In the genomic region with DNA sequence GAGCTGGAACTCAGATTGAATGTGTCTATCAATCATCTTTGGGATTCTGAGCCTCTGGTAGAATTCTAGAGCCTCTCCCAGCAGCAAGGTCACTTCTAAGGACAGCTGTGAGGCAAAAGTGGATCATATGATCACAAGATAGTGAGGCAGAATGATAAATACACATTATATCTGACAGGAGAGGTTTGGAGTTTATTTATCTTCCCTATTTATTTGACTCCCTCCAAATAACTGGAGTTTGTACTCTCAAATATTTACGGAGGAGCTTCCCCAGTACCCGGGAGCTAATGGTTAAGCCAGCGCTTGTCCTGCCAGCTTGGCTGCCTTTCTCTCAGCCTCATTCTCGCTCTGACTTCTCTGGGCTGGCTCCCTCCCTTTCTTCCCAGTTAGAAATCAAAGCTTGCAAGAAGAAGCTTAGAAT, we compare ENCODE assay signal across 15 cellular contexts. TPM values are rescaled to one million over a fixed set of nuclear protein-coding genes. Genes with fewer than 3 reads are reported as not detected.
DNase-seq lines count a peak whose midpoint lies in the region; ATAC-seq and TF ChIP-seq lines count a peak whose summit lies in the region.
"Had no signal": no experiment of that assay in that cellular context is flagged by ENCODE, and none has a peak within 500 bp of the region (broad histone marks: within the 10 kb centered on the region; RNA-seq: fewer than 3 reads in every experiment).

No MANE protein-coding gene starts in this region.

- peak overlapping the region; percentile 73 for H3K4me3 Mint-ChIP-seq in progenitor cell of endocrine pancreas (ENCODE audit: low read depth)
- H3K4me3 Mint-ChIP-seq in activated T-helper 17 cell treated with anti-CD3 and anti-CD28 coated beads, Interleukin-2, amount 50 U/mL, for 72 hours, result no peak overlapping the region
- H3K4me3 Mint-ChIP-seq: activated CD4-positive, alpha-beta T cell treated with anti-CD3 and anti-CD28 coated beads for 36 hours had no signal

- H3K9me3 Mint-ChIP-seq in progenitor cell of endocrine pancreas (ENCODE audit: low read depth), result no peaks in the 10 kb centered on the region
- H3K9me3 Mint-ChIP-seq in activated T-helper 17 cell treated with anti-CD3 and anti-CD28 coated beads, Interleukin-2, amount 50 U/mL, for 72 hours, result no peaks in the 10 kb centered on the region

- H3K36me3 Mint-ChIP-seq in progenitor cell of endocrine pancreas (ENCODE audit: insufficient read depth), result peaks cover 12% of the 10 kb centered on the region
- H3K36me3 Mint-ChIP-seq in activated T-helper 17 cell treated with anti-CD3 and anti-CD28 coated beads, Interleukin-2, amount 50 U/mL, for 72 hours (ENCODE audit: low read depth), result no peaks in the 10 kb centered on the region

- peak overlapping the region; percentile 89 for H3K27ac Mint-ChIP-seq in progenitor cell of endocrine pancreas
- H3K27ac Mint-ChIP-seq in activated T-helper 17 cell treated with anti-CD3 and anti-CD28 coated beads, Interleukin-2, amount 50 U/mL, for 72 hours, result no peak overlapping the region
- H3K27ac Mint-ChIP-seq: activated CD4-positive, alpha-beta T cell treated with anti-CD3 and anti-CD28 coated beads for 36 hours had no signal

- ATAC-seq in activated T-helper 17 cell treated with anti-CD3 and anti-CD28 coated beads, Interleukin-2, amount 50 U/mL, for 72 hours (replicated peaks), result no peak
- ATAC-seq in GM19023 (IDR thresholded peaks at IDR 0.05; ENCODE audit: unreplicated experiment), result no peak
- ATAC-seq in HG03460 (IDR thresholded peaks at IDR 0.05; ENCODE audit: unreplicated experiment), result no peak
- ATAC-seq: activated CD4-positive, alpha-beta T cell treated with anti-CD3 and anti-CD28 coated beads for 36 hours had no signal

- H3K27me3 Mint-ChIP-seq in progenitor cell of endocrine pancreas, result no peaks in the 10 kb centered on the region
- H3K27me3 Mint-ChIP-seq in activated T-helper 17 cell treated with anti-CD3 and anti-CD28 coated beads, Interleukin-2, amount 50 U/mL, for 72 hours, result peaks cover 9% of the 10 kb centered on the region

- no peak for TF ChIP-seq CTCF in progenitor cell of endocrine pancreas (IDR thresholded peaks at IDR 0.05; ENCODE audit: unreplicated experiment)

- peaks cover 27% of the 10 kb centered on the region for H3K4me1 Mint-ChIP-seq in progenitor cell of endocrine pancreas (ENCODE audit: low read depth)
- no peaks in the 10 kb centered on the region for H3K4me1 Mint-ChIP-seq in activated T-helper 17 cell treated with anti-CD3 and anti-CD28 coated beads, Interleukin-2, amount 50 U/mL, for 72 hours
- H3K4me1 Mint-ChIP-seq: activated CD4-positive, alpha-beta T cell treated with anti-CD3 and anti-CD28 coated beads for 36 hours had no signal

- DNase-seq in Ammon's horn (ENCODE audit: low spot score) (peak; percentile 66), cerebellar cortex (ENCODE audit: low spot score) (peak; percentile 12), left kidney (ENCODE audit: low read depth, low spot score) (peak; percentile 39), progenitor cell of endocrine pancreas (ENCODE audit: low spot score, unreplicated experiment) (no peak), NCI-H524 (lab: John Stamatoyannopoulos, UW) (no peak)
- DNase-seq: activated CD4-positive, alpha-beta T cell treated with anti-CD3 and anti-CD28 coated beads for 36 hours; activated T-cell treated with anti-CD3 and anti-CD28 coated beads, Interleukin-2, amount 50 U/mL, for 48 hours; AML-193; DND-41; kidney glomerular epithelial cell; SIG-M5 had no signal

RNA-seq across cellular contexts. Expression of a gene that starts 2.3 kb away (rescaled TPM):
- total RNA-seq in progenitor cell of endocrine pancreas, result 105 and 112 TPM in 2 replicates
- not detected for total RNA-seq in activated T-helper 17 cell treated with anti-CD3 and anti-CD28 coated beads, Interleukin-2, amount 50 U/mL, for 72 hours
- total RNA-seq: activated CD4-positive, alpha-beta T cell treated with anti-CD3 and anti-CD28 coated beads for 36 hours; T-helper 2 cell treated with Interferon-gamma antibody and Interleukin-4, amounts not matched to agents 100 ng/mL and 5 ng/mL, for 36 hours had no signal

RNA-seq across cellular contexts. Expression of a gene that starts 44.9 kb away (rescaled TPM):
- 0.40 and 0.67 TPM in 2 replicates for total RNA-seq in progenitor cell of endocrine pancreas
- 1 to 10 TPM in 1 of 2 donors, not detected in 1; 1.4 TPM for total RNA-seq in activated T-helper 17 cell treated with anti-CD3 and anti-CD28 coated beads, Interleukin-2, amount 50 U/mL, for 72 hours
- total RNA-seq: T-helper 2 cell treated with Interferon-gamma antibody and Interleukin-4, amounts not matched to agents 100 ng/mL and 5 ng/mL, for 36 hours had no signal

RNA-seq across cellular contexts. Expression of a gene that starts 54.6 kb away (rescaled TPM):
- total RNA-seq in progenitor cell of endocrine pancreas, result 428 and 452 TPM in 2 replicates
- 10 to 100 TPM; 11.6 to 27.5 TPM for total RNA-seq in activated T-helper 17 cell treated with anti-CD3 and anti-CD28 coated beads, Interleukin-2, amount 50 U/mL, for 72 hours

Comparison
In these comparisons a context has a peak if more than half of its experiments do, and no peak if none do; other contexts are left out.
1. DNase-seq: peak in Ammon's horn (single experiment), cerebellar cortex (single experiment) and left kidney (single experiment); none in progenitor cell of endocrine pancreas (single experiment) and NCI-H524 (0 of 2).
2. RNA of a gene that starts 2.3 kb away (total RNA-seq): 105 to 112 TPM in progenitor cell of endocrine pancreas; not detected in activated T-helper 17 cell treated with anti-CD3 and anti-CD28 coated beads, Interleukin-2, amount 50 U/mL, for 72 hours; every median in the first group is over 100 times any median in the second.
3. RNA of a gene that starts 54.6 kb away (total RNA-seq): 428 to 452 TPM in progenitor cell of endocrine pancreas; 11.6 to 27.5 TPM in activated T-helper 17 cell treated with anti-CD3 and anti-CD28 coated beads, Interleukin-2, amount 50 U/mL, for 72 hours; every median in the first group is over 10 times any median in the second.